In genomic region chr6:2732503-2733089, GRCh38 we compare ENCODE assay signal across 1 cellular context.
TF ChIP-seq lines count a peak whose summit lies in the region.

No MANE protein-coding gene starts in this region.

TF ChIP-seq in K562, 482 proteins besides CTCF, POLR2A, EP300 and RAD21 (continued from another document):
- 0 out of 2 replicates have a peak, but pooled peaks have one; percentile 4 for TF ChIP-seq ZNF41 (CRISPR knock-in tag; conservative IDR thresholded peaks at IDR 0.05)
- no peak for TF ChIP-seq ZFX (CRISPR knock-in tag; IDR thresholded peaks at IDR 0.05)
- no peak for TF ChIP-seq TAF7 (tag; IDR thresholded peaks at IDR 0.05)
- TF ChIP-seq OTX1 (CRISPR knock-in tag; IDR thresholded peaks at IDR 0.05): 0 out of 2 replicates have a peak, but pooled peaks have one; percentile 52
- 0 out of 2 replicates have a peak, but pooled peaks have one; percentile 25 for TF ChIP-seq RREB1 (CRISPR knock-in tag; IDR thresholded peaks at IDR 0.05)
- TF ChIP-seq CAMTA2 (CRISPR knock-in tag; conservative IDR thresholded peaks at IDR 0.05): 0 out of 2 replicates have a peak, but pooled peaks have one; percentile 31
- TF ChIP-seq L3MBTL2 (IDR thresholded peaks at IDR 0.05): no peak
- 0 out of 2 replicates have a peak, but pooled peaks have one; percentile 61 for TF ChIP-seq ZNF583 (CRISPR knock-in tag; IDR thresholded peaks at IDR 0.05)
- 0 out of 2 replicates have a peak, but pooled peaks have one; percentile 27 for TF ChIP-seq SMAD3 (CRISPR knock-in tag; conservative IDR thresholded peaks at IDR 0.05)
- no peak for TF ChIP-seq ZKSCAN8 (CRISPR knock-in tag; IDR thresholded peaks at IDR 0.05)
- TF ChIP-seq, protein P1, sequence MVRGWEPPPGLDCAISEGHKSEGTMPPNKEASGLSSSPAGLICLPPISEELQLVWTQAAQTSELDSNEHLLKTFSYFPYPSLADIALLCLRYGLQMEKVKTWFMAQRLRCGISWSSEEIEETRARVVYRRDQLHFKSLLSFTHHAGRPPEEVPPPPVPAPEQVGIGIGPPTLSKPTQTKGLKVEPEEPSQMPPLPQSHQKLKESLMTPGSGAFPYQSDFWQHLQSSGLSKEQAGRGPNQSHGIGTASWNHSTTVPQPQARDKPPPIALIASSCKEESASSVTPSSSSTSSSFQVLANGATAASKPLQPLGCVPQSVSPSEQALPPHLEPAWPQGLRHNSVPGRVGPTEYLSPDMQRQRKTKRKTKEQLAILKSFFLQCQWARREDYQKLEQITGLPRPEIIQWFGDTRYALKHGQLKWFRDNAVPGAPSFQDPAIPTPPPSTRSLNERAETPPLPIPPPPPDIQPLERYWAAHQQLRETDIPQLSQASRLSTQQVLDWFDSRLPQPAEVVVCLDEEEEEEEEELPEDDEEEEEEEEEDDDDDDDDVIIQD (CRISPR knock-in tag; IDR thresholded peaks at IDR 0.05): 0 out of 2 replicates have a peak, but pooled peaks have one; percentile 12
- TF ChIP-seq, protein P2, sequence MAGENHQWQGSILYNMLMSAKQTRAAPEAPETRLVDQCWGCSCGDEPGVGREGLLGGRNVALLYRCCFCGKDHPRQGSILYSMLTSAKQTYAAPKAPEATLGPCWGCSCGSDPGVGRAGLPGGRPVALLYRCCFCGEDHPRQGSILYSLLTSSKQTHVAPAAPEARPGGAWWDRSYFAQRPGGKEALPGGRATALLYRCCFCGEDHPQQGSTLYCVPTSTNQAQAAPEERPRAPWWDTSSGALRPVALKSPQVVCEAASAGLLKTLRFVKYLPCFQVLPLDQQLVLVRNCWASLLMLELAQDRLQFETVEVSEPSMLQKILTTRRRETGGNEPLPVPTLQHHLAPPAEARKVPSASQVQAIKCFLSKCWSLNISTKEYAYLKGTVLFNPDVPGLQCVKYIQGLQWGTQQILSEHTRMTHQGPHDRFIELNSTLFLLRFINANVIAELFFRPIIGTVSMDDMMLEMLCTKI (IDR thresholded peaks at IDR 0.05; ENCODE audit: partially characterized antibody): no peak
- no peak for TF ChIP-seq ZNF444 (CRISPR knock-in tag; IDR thresholded peaks at IDR 0.05)
- no peak for TF ChIP-seq EGR1 (conservative IDR thresholded peaks at IDR 0.05)
- TF ChIP-seq FOXJ2 (tag; IDR thresholded peaks at IDR 0.05): no peak
- no peak for TF ChIP-seq ZNF551 (CRISPR knock-in tag; IDR thresholded peaks at IDR 0.05)
- no peak for TF ChIP-seq ARID3B (CRISPR knock-in tag; IDR thresholded peaks at IDR 0.05; ENCODE audit: borderline replicate concordance)
TF ChIP-seq in K562: peak in this region for 16.
